ENCODE assay signal across 1 cellular context in the genomic region with DNA sequence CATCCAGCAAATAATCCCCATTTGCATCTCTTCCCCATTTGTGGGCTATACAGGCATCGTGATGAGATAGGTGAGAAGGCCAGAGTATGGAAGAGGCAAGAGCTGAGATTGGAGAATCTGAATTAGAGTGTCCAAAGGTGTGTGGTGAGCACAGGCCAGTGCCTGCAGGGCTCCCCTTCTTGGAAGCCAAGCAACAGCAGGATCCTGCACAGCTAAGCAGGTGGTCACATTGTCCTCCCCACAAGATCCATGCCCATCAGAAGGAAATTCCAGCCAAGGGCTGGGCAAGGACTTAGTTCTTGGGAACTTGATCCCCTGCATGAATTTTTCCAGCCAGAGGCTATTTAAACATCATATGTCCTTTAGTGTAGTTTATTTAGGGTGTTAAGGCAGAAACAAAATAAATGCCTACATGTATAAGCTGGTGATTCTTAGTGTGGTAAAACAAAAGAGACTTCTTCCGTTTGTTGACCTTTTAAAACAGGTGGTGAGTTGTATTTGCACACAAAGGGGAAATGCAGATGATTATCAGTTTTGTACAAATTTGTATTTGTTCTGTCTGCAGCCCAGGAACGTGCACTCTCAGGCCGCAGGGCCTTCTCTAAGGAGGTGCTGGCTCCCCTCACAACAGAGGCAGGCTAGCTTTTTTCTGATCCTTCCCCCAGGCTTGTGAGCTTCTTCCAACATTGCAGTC.
TF ChIP-seq lines count a peak whose summit lies in the region.

No MANE protein-coding gene starts in this region.

TF ChIP-seq in HEK293, 187 proteins besides CTCF, POLR2A, EP300 and RAD21 (continued from another document):
- TF ChIP-seq, protein P1, sequence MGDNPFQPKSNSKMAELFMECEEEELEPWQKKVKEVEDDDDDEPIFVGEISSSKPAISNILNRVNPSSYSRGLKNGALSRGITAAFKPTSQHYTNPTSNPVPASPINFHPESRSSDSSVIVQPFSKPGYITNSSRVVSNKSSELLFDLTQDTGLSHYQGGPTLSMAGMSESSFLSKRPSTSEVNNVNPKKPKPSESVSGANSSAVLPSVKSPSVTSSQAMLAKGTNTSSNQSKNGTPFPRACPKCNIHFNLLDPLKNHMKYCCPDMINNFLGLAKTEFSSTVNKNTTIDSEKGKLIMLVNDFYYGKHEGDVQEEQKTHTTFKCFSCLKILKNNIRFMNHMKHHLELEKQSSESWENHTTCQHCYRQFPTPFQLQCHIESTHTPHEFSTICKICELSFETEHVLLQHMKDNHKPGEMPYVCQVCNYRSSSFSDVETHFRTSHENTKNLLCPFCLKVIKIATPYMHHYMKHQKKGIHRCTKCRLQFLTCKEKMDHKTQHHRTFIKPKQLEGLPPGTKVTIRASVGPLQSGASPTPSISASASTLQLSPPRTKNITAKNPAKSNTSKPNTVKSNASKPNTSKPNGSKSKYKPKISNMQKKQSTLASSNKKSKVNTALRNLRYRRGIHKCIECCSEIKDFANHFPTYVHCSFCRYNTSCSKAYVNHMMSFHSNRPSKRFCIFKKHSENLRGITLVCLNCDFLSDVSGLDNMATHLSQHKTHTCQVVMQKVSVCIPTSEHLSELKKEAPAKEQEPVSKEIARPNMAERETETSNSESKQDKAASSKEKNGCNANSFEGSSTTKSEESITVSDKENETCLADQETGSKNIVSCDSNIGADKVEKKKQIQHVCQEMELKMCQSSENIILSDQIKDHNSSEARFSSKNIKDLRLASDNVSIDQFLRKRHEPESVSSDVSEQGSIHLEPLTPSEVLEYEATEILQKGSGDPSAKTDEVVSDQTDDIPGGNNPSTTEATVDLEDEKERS (tag by site-specific recombination; IDR thresholded peaks at IDR 0.05), result no peak
- no peak for TF ChIP-seq ZFHX2 (tag by site-specific recombination; conservative IDR thresholded peaks at IDR 0.05)
- no peak for TF ChIP-seq SCRT1 (tag by site-specific recombination; IDR thresholded peaks at IDR 0.05; ENCODE audit: borderline replicate concordance)
- peak; percentile 20; the same call in 1 of the 2 replicates for TF ChIP-seq ZIC2 (tag by site-specific recombination; IDR thresholded peaks at IDR 0.05)
- no peak for TF ChIP-seq ZNF423 (tag by site-specific recombination; IDR thresholded peaks at IDR 0.05)
- no peak for TF ChIP-seq ZNF169 (tag by site-specific recombination; IDR thresholded peaks at IDR 0.05)
